In genomic region chr17:30234296-30234695, GRCh38 we compare ENCODE assay signal across 16 cellular contexts. TPM values are rescaled to one million over a fixed set of nuclear protein-coding genes. Genes with fewer than 3 reads are reported as not detected.
A peak's percentile ranks its signal among the peaks of the same experiment; 100 is the strongest.
DNase-seq lines count a peak whose midpoint lies in the region; ATAC-seq lines count a peak whose summit lies in the region.
"Had no signal": no experiment of that assay in that cellular context is flagged by ENCODE, and none has a peak within 500 bp of the region (broad histone marks: within the 10 kb centered on the region; RNA-seq: fewer than 3 reads in every experiment).

No MANE protein-coding gene starts in this region.

- no peak overlapping the region for H3K27ac Mint-ChIP-seq in activated CD8-positive, alpha-beta T cell treated with anti-CD3 and anti-CD28 coated beads, Interleukin-2, amount 10 ng/mL, durations not matched to agents 7 days and 5 days
- H3K27ac Mint-ChIP-seq: CD4-positive, CD25-positive, alpha-beta regulatory T cell; HFFc6 had no signal

- peaks cover 30% of the 10 kb centered on the region for H3K4me1 Mint-ChIP-seq in activated CD8-positive, alpha-beta T cell treated with anti-CD3 and anti-CD28 coated beads, Interleukin-2, amount 10 ng/mL, durations not matched to agents 7 days and 5 days (ENCODE audit: low read depth)

- POLR2A ChIA-PET in activated CD8-positive, alpha-beta T cell treated with anti-CD3 and anti-CD28 coated beads, Interleukin-2, amount 10 ng/mL, durations not matched to agents 7 days and 5 days (lab: Charles Lee) = no interaction called here

- H3K9me3 Mint-ChIP-seq in activated CD8-positive, alpha-beta T cell treated with anti-CD3 and anti-CD28 coated beads, Interleukin-2, amount 10 ng/mL, durations not matched to agents 7 days and 5 days (ENCODE audit: insufficient read depth) = no peaks in the 10 kb centered on the region
- H3K9me3 Mint-ChIP-seq: HFFc6 had no signal

- H3K36me3 Mint-ChIP-seq in activated CD8-positive, alpha-beta T cell treated with anti-CD3 and anti-CD28 coated beads, Interleukin-2, amount 10 ng/mL, durations not matched to agents 7 days and 5 days (ENCODE audit: low read depth) = no peaks in the 10 kb centered on the region
- H3K36me3 Mint-ChIP-seq: CD4-positive, CD25-positive, alpha-beta regulatory T cell had no signal

- CTCF ChIA-PET in activated CD8-positive, alpha-beta T cell treated with anti-CD3 and anti-CD28 coated beads, Interleukin-2, amount 10 ng/mL, durations not matched to agents 7 days and 5 days (lab: Charles Lee) = interaction anchor here (0.8 to 3.0 kb wide), 7 partner anchors 14 to 300 kb away, joined by 3 to 17 read pairs (median 3); partner anchors contain the start of gene TMIGD1

- peak; percentile 9 for DNase-seq in DMS79 treated with DMSO at 0.1 percent for 48 hours (lab: John Stamatoyannopoulos, UW)
- no peak for DNase-seq in DMS79 (lab: John Stamatoyannopoulos, UW)
- peak; percentile 47 for DNase-seq in islet precursor cell
- peak; percentile 22 for DNase-seq in posterior vena cava (ENCODE audit: low spot score)
- no peak for DNase-seq in activated CD8-positive, alpha-beta memory T cell treated with anti-CD3 and anti-CD28 coated beads for 24 hours
- no peak for DNase-seq in activated CD4-positive, CD25-positive, alpha-beta regulatory T cell treated with anti-CD3 and anti-CD28 coated beads, Interleukin-2, amount 50 U/mL, for 72 hours
- no peak for DNase-seq in activated CD8-positive, alpha-beta T cell treated with anti-CD3 and anti-CD28 coated beads, Interleukin-2, amount 10 ng/mL, durations not matched to agents 7 days and 5 days
- no peak for DNase-seq in HT-29 (ENCODE audit: low spot score)
- DNase-seq: Calu3, DMS 273 treated with DMSO at 0.1 percent for 48 hours, EL, GOT3, HCEC 1CT, HFFc6 had no signal

- intact Hi-C loops in posterior vena cava (cut with DNase I) = no loop called here

- ATAC-seq in activated CD8-positive, alpha-beta T cell treated with anti-CD3 and anti-CD28 coated beads, Interleukin-2, amount 10 ng/mL, durations not matched to agents 7 days and 5 days = no peak

- peaks cover 69% of the 10 kb centered on the region for H3K27me3 Mint-ChIP-seq in activated CD8-positive, alpha-beta T cell treated with anti-CD3 and anti-CD28 coated beads, Interleukin-2, amount 10 ng/mL, durations not matched to agents 7 days and 5 days (ENCODE audit: low read depth)

- H3K4me3 Mint-ChIP-seq in activated CD8-positive, alpha-beta T cell treated with anti-CD3 and anti-CD28 coated beads, Interleukin-2, amount 10 ng/mL, durations not matched to agents 7 days and 5 days = no peak overlapping the region

RNA-seq across cellular contexts. Expression of gene SLC6A4, which starts 1.2 kb away (rescaled TPM):
- under 1 TPM in 1 of 2 donors, not detected in 1; 0.28 TPM for total RNA-seq in posterior vena cava
- total RNA-seq in activated CD8-positive, alpha-beta T cell treated with anti-CD3 and anti-CD28 coated beads, Interleukin-2, amount 10 ng/mL, durations not matched to agents 7 days and 5 days = under 1 TPM in 1 of 2 experiments, not detected in 1; 0.10 TPM
- not detected in 2 replicates for total RNA-seq in HT-29 (2014; rRNA removed; shearing (Covaris generic))
- total RNA-seq: A673, Calu3, HFFc6 had no signal

RNA-seq across cellular contexts. Expression of gene BLMH, which starts 57.4 kb away (rescaled TPM):
- 10 to 100 TPM; 23.3 to 28.4 TPM for total RNA-seq in posterior vena cava
- total RNA-seq in activated CD8-positive, alpha-beta T cell treated with anti-CD3 and anti-CD28 coated beads, Interleukin-2, amount 10 ng/mL, durations not matched to agents 7 days and 5 days = 10 to 100 TPM; 57.9 to 61.1 TPM
- 1.8 and 3.9 TPM in 2 replicates for total RNA-seq in HT-29 (2014; rRNA removed; shearing (Covaris generic))

Comparison
In these comparisons a context has a peak if more than half of its experiments do, and no peak if none do; other contexts are left out.
1. DNase-seq: peak in DMS79 treated with DMSO at 0.1 percent for 48 hours (single experiment), islet precursor cell (single experiment) and posterior vena cava (single experiment); none in DMS79 (single experiment), activated CD8-positive, alpha-beta memory T cell treated with anti-CD3 and anti-CD28 coated beads for 24 hours (single experiment), activated CD4-positive, CD25-positive, alpha-beta regulatory T cell treated with anti-CD3 and anti-CD28 coated beads, Interleukin-2, amount 50 U/mL, for 72 hours (single experiment), activated CD8-positive, alpha-beta T cell treated with anti-CD3 and anti-CD28 coated beads, Interleukin-2, amount 10 ng/mL, durations not matched to agents 7 days and 5 days (single experiment) and HT-29 (single experiment).